In genomic region chr10:15099886-15100285, GRCh38 we compare ENCODE assay signal across 1 cellular context.
A peak's percentile ranks its signal among the peaks of the same experiment; 100 is the strongest.
TF ChIP-seq lines count a peak whose summit lies in the region.

No MANE protein-coding gene starts in this region.

TF ChIP-seq in HEK293, 187 proteins besides CTCF, POLR2A, EP300 and RAD21 (continued from another document):
- no peak for TF ChIP-seq ZNF449 (tag by site-specific recombination; IDR thresholded peaks at IDR 0.05)
- TF ChIP-seq ZEB2 (tag by site-specific recombination; IDR thresholded peaks at IDR 0.05), result no peak
- TF ChIP-seq ZBTB8A (tag by site-specific recombination; IDR thresholded peaks at IDR 0.05), result peak; percentile 36
- TF ChIP-seq YY1 (tag by site-specific recombination; IDR thresholded peaks at IDR 0.05), result no peak; the same call in 1 of the 2 replicates
- no peak for TF ChIP-seq ZNF707 (tag by site-specific recombination; IDR thresholded peaks at IDR 0.05)
- no peak for TF ChIP-seq ZSCAN5A (tag by site-specific recombination; IDR thresholded peaks at IDR 0.05)
- no peak for TF ChIP-seq ELK4 (IDR thresholded peaks at IDR 0.05; ENCODE audit: borderline replicate concordance, low read depth, low read length)
- 0 out of 2 replicates have a peak, but pooled peaks have one; percentile 29 for TF ChIP-seq BCL11B (tag by site-specific recombination; IDR thresholded peaks at IDR 0.05; ENCODE audit: low read depth)
- TF ChIP-seq TSHZ1 (tag by site-specific recombination; IDR thresholded peaks at IDR 0.05; ENCODE audit: borderline replicate concordance), result no peak
- no peak for TF ChIP-seq KLF17 (tag by site-specific recombination; IDR thresholded peaks at IDR 0.05)
- TF ChIP-seq ZNF843 (tag by site-specific recombination; IDR thresholded peaks at IDR 0.05), result peak; percentile 77
- TF ChIP-seq OSR2 (tag by site-specific recombination; IDR thresholded peaks at IDR 0.05), result peak; percentile 22; the same call in 1 of the 2 replicates
- TF ChIP-seq FEZF1 (tag by site-specific recombination; IDR thresholded peaks at IDR 0.05), result peak; percentile 87
- peak; percentile 81 for TF ChIP-seq ZNF596 (tag by site-specific recombination; IDR thresholded peaks at IDR 0.05)
- no peak for TF ChIP-seq ZNF670 (tag by site-specific recombination; IDR thresholded peaks at IDR 0.05; ENCODE audit: low read depth)
- TF ChIP-seq PRDM4 (tag by site-specific recombination; IDR thresholded peaks at IDR 0.05), result peak; percentile 51
